Comparison of ENCODE assay signal across 10 cellular contexts in the genomic region with DNA sequence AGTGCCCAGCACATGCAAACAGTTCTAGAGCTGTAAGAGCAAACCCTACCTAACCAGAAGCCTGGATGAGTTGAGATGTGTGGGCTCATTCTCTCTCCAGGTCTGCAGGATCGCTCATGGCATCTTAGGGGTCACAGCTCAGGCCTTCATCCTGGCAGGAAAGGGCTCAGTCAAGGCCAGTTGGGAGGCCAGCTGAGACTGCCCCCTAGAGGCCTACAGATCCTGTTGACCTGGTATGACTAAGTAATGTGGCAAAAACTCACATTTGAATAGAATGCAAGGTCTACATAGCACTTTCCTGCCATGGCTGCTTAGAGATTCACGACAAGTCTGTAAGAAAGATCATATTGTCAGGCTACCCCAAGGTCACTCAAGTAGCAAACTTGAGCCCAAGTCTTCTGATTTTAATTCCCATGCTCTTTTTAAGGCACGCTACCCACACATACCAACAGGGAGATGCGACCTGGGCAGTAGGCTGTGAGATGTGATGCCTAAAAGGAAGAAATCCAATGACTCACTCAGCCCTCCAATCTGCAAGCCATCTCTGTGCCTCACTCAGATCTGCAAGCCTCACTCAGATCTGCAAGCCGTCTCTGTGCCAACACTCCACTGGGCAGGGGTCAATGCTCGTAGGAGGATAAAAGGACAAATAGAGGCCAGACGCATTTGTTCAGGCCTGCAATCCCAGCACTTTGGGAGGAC. TPM values are rescaled to one million over a fixed set of nuclear protein-coding genes. Genes with fewer than 3 reads are reported as not detected.
DNase-seq lines count a peak whose midpoint lies in the region; ATAC-seq and TF ChIP-seq lines count a peak whose summit lies in the region.
"Had no signal": no experiment of that assay in that cellular context is flagged by ENCODE, and none has a peak within 500 bp of the region (broad histone marks: within the 10 kb centered on the region; RNA-seq: fewer than 3 reads in every experiment).

No MANE protein-coding gene starts in this region.

- TF ChIP-seq CTCF in WTC11 (IDR thresholded peaks at IDR 0.05): peak; percentile 63; the same call in 1 of the 2 replicates

- POLR2A ChIA-PET in WTC11 (lab: Charles Lee): no interaction called here

- H3K4me1 Mint-ChIP-seq in WTC11: peaks cover 3% of the 10 kb centered on the region; the same call in 1 of the 2 replicates

- ATAC-seq in WTC11: peak; percentile 97
- ATAC-seq in GM18519 (IDR thresholded peaks at IDR 0.05; ENCODE audit: low FRiP score, unreplicated experiment): no peak

- TF ChIP-seq RAD21 in Ishikawa (IDR thresholded peaks at IDR 0.05; ENCODE audit: low read depth): peak; percentile 77

- no peak overlapping the region for H3K27ac Mint-ChIP-seq in WTC11
- H3K27ac Mint-ChIP-seq: CD4-positive, alpha-beta memory T cell had no signal

- H3K27me3 Mint-ChIP-seq in WTC11 (ENCODE audit: low read depth): peaks cover 10% of the 10 kb centered on the region

- H3K36me3 Mint-ChIP-seq in WTC11: peaks cover 26% of the 10 kb centered on the region

- CTCF ChIA-PET in WTC11 (lab: Charles Lee): interaction anchor here (0.5 to 2.0 kb wide), 37 partner anchors 9 to 582 kb away, joined by 3 to 14 read pairs (median 4); a partner anchor contains a TSS

- peaks cover 31% of the 10 kb centered on the region for H3K9me3 Mint-ChIP-seq in WTC11

- DNase-seq in NCI-H2196 (lab: John Stamatoyannopoulos, UW; ENCODE audit: unreplicated experiment) (peak; percentile 7), NCI-H2196 treated with DMSO at 0.1 percent for 48 hours (lab: John Stamatoyannopoulos, UW; ENCODE audit: unreplicated experiment) (no peak), WTC11 (ENCODE audit: low spot score) (peak; percentile 66), iPS-NIHi7 (ENCODE audit: extremely low spot score) (peak; percentile 85)
- DNase-seq in effector CD8-positive, alpha-beta T cell (lab: John Stamatoyannopoulos, UW): no peak
- DNase-seq in activated CD8-positive, alpha-beta memory T cell treated with anti-CD3 and anti-CD28 coated beads, Interleukin-2, amount 50 U/mL, for 48 hours: no peak

- TF ChIP-seq EP300 in Ishikawa (IDR thresholded peaks at IDR 0.05; ENCODE audit: borderline replicate concordance): no peak

- H3K4me3 Mint-ChIP-seq in WTC11: no peak overlapping the region
- H3K4me3 Mint-ChIP-seq: CD4-positive, alpha-beta memory T cell had no signal

TF ChIP-seq in Ishikawa, 13 proteins besides CTCF, POLR2A, EP300 and RAD21:
- no peak for TF ChIP-seq EGR1 (IDR thresholded peaks at IDR 0.05)
- TF ChIP-seq CREB1 (IDR thresholded peaks at IDR 0.05; ENCODE audit: low read depth): no peak
- no peak for TF ChIP-seq TCF12 (IDR thresholded peaks at IDR 0.05; ENCODE audit: low read depth)

TF ChIP-seq in WTC11, 78 proteins besides CTCF, POLR2A, EP300 and RAD21:
- TF ChIP-seq ETV6 (CRISPR knock-in tag; IDR thresholded peaks at IDR 0.05): 0 out of 2 replicates have a peak, but pooled peaks have one; percentile 34
- TF ChIP-seq, protein P1, sequence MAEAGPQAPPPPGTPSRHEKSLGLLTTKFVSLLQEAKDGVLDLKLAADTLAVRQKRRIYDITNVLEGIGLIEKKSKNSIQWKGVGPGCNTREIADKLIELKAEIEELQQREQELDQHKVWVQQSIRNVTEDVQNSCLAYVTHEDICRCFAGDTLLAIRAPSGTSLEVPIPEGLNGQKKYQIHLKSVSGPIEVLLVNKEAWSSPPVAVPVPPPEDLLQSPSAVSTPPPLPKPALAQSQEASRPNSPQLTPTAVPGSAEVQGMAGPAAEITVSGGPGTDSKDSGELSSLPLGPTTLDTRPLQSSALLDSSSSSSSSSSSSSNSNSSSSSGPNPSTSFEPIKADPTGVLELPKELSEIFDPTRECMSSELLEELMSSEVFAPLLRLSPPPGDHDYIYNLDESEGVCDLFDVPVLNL (CRISPR knock-in tag; IDR thresholded peaks at IDR 0.05; ENCODE audit: borderline replicate concordance, low read depth): no peak

RNA-seq across cellular contexts. Expression of a gene that starts 5.1 kb away (rescaled TPM):
- 0.14 to 0.28 TPM in 2 of 3 replicates, not detected in the other for total RNA-seq in WTC11 (2021)
- total RNA-seq: activated CD8-positive, alpha-beta memory T cell treated with anti-CD3 and anti-CD28 coated beads for 36 hours had no signal

RNA-seq across cellular contexts. Expression of a gene that starts 41.7 kb away (rescaled TPM):
- total RNA-seq in WTC11 (2021): 21.3 to 24.6 TPM (median 24.2 TPM) in 3 replicates

Comparison
In these comparisons a context has a peak if more than half of its experiments do, and no peak if none do; other contexts are left out.
1. DNase-seq: peak in NCI-H2196 (single experiment), WTC11 (single experiment) and iPS-NIHi7 (single experiment); none in NCI-H2196 treated with DMSO at 0.1 percent for 48 hours (single experiment), effector CD8-positive, alpha-beta T cell (single experiment) and activated CD8-positive, alpha-beta memory T cell treated with anti-CD3 and anti-CD28 coated beads, Interleukin-2, amount 50 U/mL, for 48 hours (single experiment).